Comparison of ENCODE assay signal across 33 cellular contexts in the genomic region with DNA sequence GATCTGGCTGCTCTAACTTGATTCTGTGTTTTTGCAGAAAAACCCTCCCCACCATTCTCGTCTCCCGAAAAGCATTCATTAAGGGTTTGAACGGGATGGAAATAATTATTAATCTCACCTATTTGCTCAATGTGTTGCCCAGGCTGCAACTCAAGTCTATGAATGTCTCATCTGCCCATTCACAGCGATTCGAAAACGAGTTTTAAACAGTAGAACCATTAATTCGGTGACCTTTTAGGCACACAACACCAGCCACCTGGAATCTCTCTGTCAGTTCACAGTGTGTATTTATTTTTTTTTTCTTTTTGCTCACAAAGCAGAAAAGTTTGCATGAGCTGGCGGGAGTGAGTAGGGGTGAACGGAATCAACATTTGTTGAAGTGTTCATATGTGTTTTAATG.
"Had no signal": no experiment of that assay in that cellular context is flagged by ENCODE, and none has a peak within 500 bp of the region (broad histone marks: within the 10 kb centered on the region; RNA-seq: fewer than 3 reads in every experiment).

No MANE protein-coding gene starts in this region.

- H3K4me3 ChIP-seq: PC-9, SJCRH30, SK-N-MC had no signal

- ATAC-seq: Panc1, Right ventricle myocardium inferior, SK-N-SH treated with all-trans-retinoic acid at 6 μM for 48 hours had no signal

- H3K27ac ChIP-seq: KMS-11, PC-9, RWPE1, SJCRH30, SK-N-MC had no signal

- H3K36me3 ChIP-seq: SJCRH30 had no signal

- H3K4me1 ChIP-seq: SJCRH30 had no signal

- DNase-seq: Karpas-422, MM.1S, MV-4-11, NCI-H1092 treated with DMSO at 0.1 percent for 48 hours, NCI-H1105 treated with DMSO at 0.1 percent for 48 hours, NCI-H1417, NCI-H1436, NCI-H146, NCI-H1694, NCI-H187, NCI-H1930, NCI-H2029 treated with DMSO at 0.1 percent for 48 hours, NCI-H2081 treated with DMSO at 0.1 percent for 48 hours, NCI-H2107, NCI-H2171, NCI-H226, NCI-H446 treated with DMSO at 0.1 percent for 48 hours, NCI-H510A, NCI-H524, NCI-H526, NCI-H69, NCI-H748 treated with DMSO at 0.1 percent for 48 hours, NCI-H82, PC-9, SHP77, SIG-M5, SJCRH30 had no signal

- H3K9me3 ChIP-seq: SJCRH30 had no signal
